8 cellular contexts compared by ENCODE assay signal in the genomic region with DNA sequence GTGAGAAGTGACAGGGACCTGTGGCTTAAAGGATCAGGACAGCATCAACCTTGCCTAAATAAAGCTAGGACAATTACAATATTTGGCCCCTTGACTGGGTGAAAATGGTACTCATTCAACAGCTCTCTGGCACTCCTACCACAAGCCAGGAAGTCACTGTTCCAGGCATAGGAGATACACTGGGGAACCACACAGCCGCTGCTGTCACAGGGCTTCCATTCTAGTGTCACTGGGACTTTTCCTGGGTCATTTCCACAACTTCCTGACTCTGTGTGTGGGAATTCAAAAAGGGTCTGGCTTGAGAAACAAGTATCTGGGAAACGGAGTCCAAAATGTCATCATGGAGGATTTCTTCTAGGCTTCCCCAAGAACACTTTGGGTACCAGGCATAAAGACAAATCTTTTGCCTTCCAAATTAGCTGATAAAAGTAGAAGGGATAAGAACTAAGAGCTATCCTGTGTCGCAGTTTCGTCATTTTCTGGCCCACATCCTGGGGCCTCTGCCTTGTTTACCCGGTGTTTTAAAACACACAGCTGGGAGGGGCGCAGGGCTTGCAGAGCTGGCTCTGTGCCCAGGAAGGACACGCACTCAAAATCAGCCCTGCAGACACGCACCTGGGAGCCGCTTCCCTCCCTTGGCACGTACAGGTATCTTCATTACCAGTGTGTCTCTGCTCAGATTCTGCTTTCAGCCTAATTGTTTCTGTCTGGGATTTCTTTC. TPM values are rescaled to one million over a fixed set of nuclear protein-coding genes. Genes with fewer than 3 reads are reported as not detected.
DNase-seq lines count a peak whose midpoint lies in the region; ATAC-seq and TF ChIP-seq lines count a peak whose summit lies in the region.

No MANE protein-coding gene starts in this region.

- no peak for TF ChIP-seq POLR2A in sigmoid colon (IDR thresholded peaks at IDR 0.05)

- H3K27me3 Mint-ChIP-seq in activated naive CD8-positive, alpha-beta T cell treated with anti-CD3 and anti-CD28 coated beads for 36 hours = no peaks in the 10 kb centered on the region

- 6 to 26% methylated on average over 10 of the region's 10 CpGs for WGBS in sigmoid colon, 2 donors

- H3K4me3 ChIP-seq in KMS-11 (IDR thresholded peaks at IDR 0.05; ENCODE audit: insufficient read depth, low read depth, low read length) (no peak overlapping the region), PC-9 (no peak overlapping the region), mucosa of rectum (ENCODE audit: low read length in 2 of 2) (peak overlapping the region in 1 of 2 donors; percentile 20), HAP-1 (no peak overlapping the region), sigmoid colon (no peak overlapping the region)

- POLR2A ChIA-PET in PC-9 (lab: Charles Lee; ENCODE audit: unreplicated experiment) = interaction anchor here (0.6 to 1.0 kb wide), 4 partner anchors 25 to 278 kb away, joined by 3 to 9 read pairs (median 4); no protein-coding TSS in a partner anchor

- H3K4me2 ChIP-seq in KMS-11 (peak overlapping the region; percentile 19; the same call in 1 of the 2 replicates), PC-9 (peak overlapping the region; percentile 59)

- peaks cover 7% of the 10 kb centered on the region for H3K36me3 Mint-ChIP-seq in activated naive CD8-positive, alpha-beta T cell treated with anti-CD3 and anti-CD28 coated beads for 36 hours

- no peak overlapping the region for H3K9ac ChIP-seq in KMS-11
- H3K9ac ChIP-seq in mucosa of rectum (ENCODE audit: low read depth in 1 of 2, low read length in 2 of 2) = peak overlapping the region in 1 of 2 donors; percentile 10

- H3K9me3 ChIP-seq in PC-9 (ENCODE audit: insufficient read depth, low read depth) (no peaks in the 10 kb centered on the region), mucosa of rectum (ENCODE audit: control insufficient read depth in 2 of 2, low read length in 2 of 2) (no peaks in the 10 kb centered on the region), HAP-1 (no peaks in the 10 kb centered on the region), sigmoid colon (no peaks in the 10 kb centered on the region)

- H3K36me3 ChIP-seq in KMS-11 (ENCODE audit: insufficient read depth) = no peaks in the 10 kb centered on the region
- peaks cover 24% of the 10 kb centered on the region for H3K36me3 ChIP-seq in PC-9 (ENCODE audit: low read depth)
- peaks cover 32 to 34% of the 10 kb centered on the region in 2 donors for H3K36me3 ChIP-seq in mucosa of rectum (ENCODE audit: control insufficient read depth in 2 of 2, insufficient read depth in 2 of 2, low read length in 2 of 2)
- H3K36me3 ChIP-seq in HAP-1 (replicated peaks) = peaks cover 3% of the 10 kb centered on the region
- H3K36me3 ChIP-seq in sigmoid colon = no peaks in the 10 kb centered on the region

- TF ChIP-seq EP300 in sigmoid colon (IDR thresholded peaks at IDR 0.05) = no peak

- H4K20me1 ChIP-seq in KMS-11 (ENCODE audit: insufficient read depth) = no peaks in the 10 kb centered on the region
- no peaks in the 10 kb centered on the region for H4K20me1 ChIP-seq in PC-9 (ENCODE audit: insufficient read depth)

- H3K27me3 ChIP-seq in KMS-11 (ENCODE audit: insufficient read depth, low read depth) = no peaks in the 10 kb centered on the region
- H3K27me3 ChIP-seq in PC-9 (ENCODE audit: insufficient read depth, low read depth) = no peaks in the 10 kb centered on the region
- H3K27me3 ChIP-seq in mucosa of rectum (ENCODE audit: control insufficient read depth in 2 of 2, insufficient read depth in 2 of 2, low read length in 2 of 2) = no peaks in the 10 kb centered on the region
- no peaks in the 10 kb centered on the region for H3K27me3 ChIP-seq in HAP-1 (ENCODE audit: low read depth)
- no peaks in the 10 kb centered on the region for H3K27me3 ChIP-seq in sigmoid colon

- CTCF ChIA-PET in PC-9 (lab: Charles Lee) = no interaction called here

- H3K4me3 Mint-ChIP-seq in activated naive CD8-positive, alpha-beta T cell treated with anti-CD3 and anti-CD28 coated beads for 36 hours = no peak overlapping the region

- peak overlapping the region; percentile 4; the same call in 1 of the 2 replicates for H3K27ac ChIP-seq in KMS-11
- H3K27ac ChIP-seq in PC-9 = peak overlapping the region; percentile 87
- peak overlapping the region; percentile 66 to 71 for H3K27ac ChIP-seq in mucosa of rectum (ENCODE audit: low read depth in 2 of 2, low read length in 2 of 2)
- H3K27ac ChIP-seq in sigmoid colon = no peak overlapping the region

- TF ChIP-seq CTCF in KMS-11 (conservative IDR thresholded peaks at IDR 0.05; ENCODE audit: low read depth, low read length) (no peak), PC-9 (conservative IDR thresholded peaks at IDR 0.05) (no peak), sigmoid colon (IDR thresholded peaks at IDR 0.05) (no peak)

- H3F3A ChIP-seq in PC-9 (ENCODE audit: insufficient read depth, low read depth) = peaks cover 55% of the 10 kb centered on the region

- H3K9me2 ChIP-seq in PC-9 (ENCODE audit: insufficient read depth) = no peaks in the 10 kb centered on the region

- H3K4me1 ChIP-seq in KMS-11 (ENCODE audit: low read depth, poor library complexity, severe bottlenecking) = peaks cover 16% of the 10 kb centered on the region
- peaks cover 57% of the 10 kb centered on the region for H3K4me1 ChIP-seq in PC-9 (replicated peaks; ENCODE audit: insufficient read depth)
- H3K4me1 ChIP-seq in mucosa of rectum (ENCODE audit: control insufficient read depth in 2 of 2, insufficient read depth in 2 of 2, low read length in 2 of 2) = peaks cover 16 to 18% of the 10 kb centered on the region in 2 donors
- no peaks in the 10 kb centered on the region for H3K4me1 ChIP-seq in HAP-1
- peaks cover 0 to 4% (median 2%) of the 10 kb centered on the region in 4 donors for H3K4me1 ChIP-seq in sigmoid colon

- DNase-seq in PC-9 = peak; percentile 88 to 93
- DNase-seq in activated naive CD8-positive, alpha-beta T cell treated with anti-CD3 and anti-CD28 coated beads for 36 hours = peak; percentile 33
- no peak for DNase-seq in epidermal melanocyte (ENCODE audit: insufficient read length, low spot score)
- no peak for DNase-seq in HAP-1 (ENCODE audit: low spot score in 2 of 2)
- DNase-seq in sigmoid colon = no peak

- BruUV-seq in PC-9 (replicated peaks; lab: Mats Ljungman, UMichigan) = no TSS peak

- ATAC-seq in HG03159 (IDR thresholded peaks at IDR 0.05; ENCODE audit: unreplicated experiment) = no peak

- H2AFZ ChIP-seq in KMS-11 (ENCODE audit: low read depth) (peak overlapping the region; percentile 2; the same call in 1 of the 2 replicates), PC-9 (no peak overlapping the region)

- in situ Hi-C loops in HAP-1 (cut with MboI; ENCODE audit: low sequenced_read_pairs) = no loop called here

- no peaks in the 10 kb centered on the region for H3K9me3 Mint-ChIP-seq in activated naive CD8-positive, alpha-beta T cell treated with anti-CD3 and anti-CD28 coated beads for 36 hours

- H3K79me2 ChIP-seq in KMS-11 (ENCODE audit: insufficient read depth, low read depth) (no peaks in the 10 kb centered on the region), PC-9 (ENCODE audit: low read depth) (peaks cover 16% of the 10 kb centered on the region; the same call in 1 of the 2 replicates)

- intact Hi-C loops in PC-9 (cut with micrococcal nuclease; ENCODE audit: unreplicated experiment) (no loop called here), sigmoid colon (cut with DNase I) (no loop called here)

- H3K4me1 Mint-ChIP-seq in activated naive CD8-positive, alpha-beta T cell treated with anti-CD3 and anti-CD28 coated beads for 36 hours = peaks cover 21% of the 10 kb centered on the region

- H3K27ac Mint-ChIP-seq in activated naive CD8-positive, alpha-beta T cell treated with anti-CD3 and anti-CD28 coated beads for 36 hours = peak overlapping the region; percentile 51

RNA-seq across cellular contexts. Expression of gene TMEM45B, which starts 38.0 kb away (rescaled TPM):
- total RNA-seq in PC-9 (2021) = 11.4 and 13.3 TPM in 2 replicates
- under 1 TPM; 0.58 to 0.64 TPM for total RNA-seq in activated naive CD8-positive, alpha-beta T cell treated with anti-CD3 and anti-CD28 coated beads for 36 hours
- total RNA-seq in sigmoid colon = 1 to 10 TPM in 1 of 4 donors, under 1 TPM in 2, not detected in 1; 0.55 to 1.4 (median 0.95) TPM
- 100 to 1,000 TPM in 1 of 3 donors, 10 to 100 TPM in 2; 30.6 to 150 (median 46.0) TPM for polyA plus RNA-seq in sigmoid colon

RNA-seq across cellular contexts. Expression of gene NFRKB, which starts 41.7 kb away (rescaled TPM):
- total RNA-seq in PC-9 (2021) = 37.8 and 39.2 TPM in 2 replicates
- 10 to 100 TPM; 33.1 to 33.2 TPM for total RNA-seq in activated naive CD8-positive, alpha-beta T cell treated with anti-CD3 and anti-CD28 coated beads for 36 hours
- 10 to 100 TPM; 20.7 to 24.7 (median 22.6) TPM for total RNA-seq in sigmoid colon
- polyA plus RNA-seq in sigmoid colon = 10 to 100 TPM in 1 of 3 donors, 1 to 10 TPM in 2; 3.5 to 12.2 (median 3.6) TPM

Comparison
In these comparisons a context has a peak if more than half of its experiments do, and no peak if none do; other contexts are left out.
1. H3K27ac ChIP-seq: peak in KMS-11 (single experiment), PC-9 (single experiment) and mucosa of rectum (2 of 2); none in sigmoid colon (0 of 4).
2. DNase-seq: peak in PC-9 (2 of 2) and activated naive CD8-positive, alpha-beta T cell treated with anti-CD3 and anti-CD28 coated beads for 36 hours (single experiment); none in epidermal melanocyte (single experiment), HAP-1 (0 of 2) and sigmoid colon (single experiment).